In the genomic region with DNA sequence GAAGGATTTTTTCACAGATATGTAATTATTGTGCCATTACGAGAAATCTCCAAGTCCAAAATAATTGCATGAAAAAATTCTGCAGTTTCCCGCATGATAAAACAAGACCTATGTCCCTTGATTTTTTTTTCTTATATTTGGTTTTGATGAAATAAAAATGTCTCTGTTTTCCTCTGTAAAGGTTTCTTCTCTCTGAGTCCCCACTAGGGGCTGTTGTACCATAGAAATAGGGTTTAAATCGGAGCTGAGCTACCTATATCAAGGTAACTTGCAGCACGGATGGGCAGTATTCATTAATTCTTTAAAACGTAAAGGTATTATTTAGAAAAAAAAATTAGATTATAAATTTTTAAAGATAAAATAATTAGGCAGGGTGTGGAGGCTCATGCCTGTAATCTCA, we compare ENCODE assay signal across 1 cellular context.
TF ChIP-seq lines count a peak whose summit lies in the region.

No MANE protein-coding gene starts in this region.

TF ChIP-seq in SK-N-SH treated with all-trans-retinoic acid at 6 μM for 48 hours, 23 proteins besides CTCF, POLR2A, EP300 and RAD21 (continued from another document):
- TF ChIP-seq, protein P1, sequence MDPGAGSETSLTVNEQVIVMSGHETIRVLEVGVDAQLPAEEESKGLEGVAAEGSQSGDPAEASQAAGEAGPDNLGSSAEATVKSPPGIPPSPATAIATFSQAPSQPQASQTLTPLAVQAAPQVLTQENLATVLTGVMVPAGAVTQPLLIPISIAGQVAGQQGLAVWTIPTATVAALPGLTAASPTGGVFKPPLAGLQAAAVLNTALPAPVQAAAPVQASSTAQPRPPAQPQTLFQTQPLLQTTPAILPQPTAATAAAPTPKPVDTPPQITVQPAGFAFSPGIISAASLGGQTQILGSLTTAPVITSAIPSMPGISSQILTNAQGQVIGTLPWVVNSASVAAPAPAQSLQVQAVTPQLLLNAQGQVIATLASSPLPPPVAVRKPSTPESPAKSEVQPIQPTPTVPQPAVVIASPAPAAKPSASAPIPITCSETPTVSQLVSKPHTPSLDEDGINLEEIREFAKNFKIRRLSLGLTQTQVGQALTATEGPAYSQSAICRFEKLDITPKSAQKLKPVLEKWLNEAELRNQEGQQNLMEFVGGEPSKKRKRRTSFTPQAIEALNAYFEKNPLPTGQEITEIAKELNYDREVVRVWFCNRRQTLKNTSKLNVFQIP (CRISPR knock-in tag; IDR thresholded peaks at IDR 0.05; ENCODE audit: borderline replicate concordance, low read depth) = no peak
- TF ChIP-seq ZNF70 (CRISPR knock-in tag; IDR thresholded peaks at IDR 0.05) = no peak
- TF ChIP-seq CSDC2 (CRISPR knock-in tag; IDR thresholded peaks at IDR 0.05) = no peak
- TF ChIP-seq ZNF8 (CRISPR knock-in tag; IDR thresholded peaks at IDR 0.05) = no peak
- TF ChIP-seq, protein P2, sequence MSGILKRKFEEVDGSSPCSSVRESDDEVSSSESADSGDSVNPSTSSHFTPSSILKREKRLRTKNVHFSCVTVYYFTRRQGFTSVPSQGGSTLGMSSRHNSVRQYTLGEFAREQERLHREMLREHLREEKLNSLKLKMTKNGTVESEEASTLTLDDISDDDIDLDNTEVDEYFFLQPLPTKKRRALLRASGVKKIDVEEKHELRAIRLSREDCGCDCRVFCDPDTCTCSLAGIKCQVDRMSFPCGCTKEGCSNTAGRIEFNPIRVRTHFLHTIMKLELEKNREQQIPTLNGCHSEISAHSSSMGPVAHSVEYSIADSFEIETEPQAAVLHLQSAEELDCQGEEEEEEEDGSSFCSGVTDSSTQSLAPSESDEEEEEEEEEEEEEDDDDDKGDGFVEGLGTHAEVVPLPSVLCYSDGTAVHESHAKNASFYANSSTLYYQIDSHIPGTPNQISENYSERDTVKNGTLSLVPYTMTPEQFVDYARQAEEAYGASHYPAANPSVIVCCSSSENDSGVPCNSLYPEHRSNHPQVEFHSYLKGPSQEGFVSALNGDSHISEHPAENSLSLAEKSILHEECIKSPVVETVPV (CRISPR knock-in tag; IDR thresholded peaks at IDR 0.05) = no peak
- TF ChIP-seq TOX (CRISPR knock-in tag; IDR thresholded peaks at IDR 0.05; ENCODE audit: borderline replicate concordance) = no peak
- no peak for TF ChIP-seq PPARA (CRISPR knock-in tag; IDR thresholded peaks at IDR 0.05; ENCODE audit: borderline replicate concordance)
- TF ChIP-seq, protein P3, sequence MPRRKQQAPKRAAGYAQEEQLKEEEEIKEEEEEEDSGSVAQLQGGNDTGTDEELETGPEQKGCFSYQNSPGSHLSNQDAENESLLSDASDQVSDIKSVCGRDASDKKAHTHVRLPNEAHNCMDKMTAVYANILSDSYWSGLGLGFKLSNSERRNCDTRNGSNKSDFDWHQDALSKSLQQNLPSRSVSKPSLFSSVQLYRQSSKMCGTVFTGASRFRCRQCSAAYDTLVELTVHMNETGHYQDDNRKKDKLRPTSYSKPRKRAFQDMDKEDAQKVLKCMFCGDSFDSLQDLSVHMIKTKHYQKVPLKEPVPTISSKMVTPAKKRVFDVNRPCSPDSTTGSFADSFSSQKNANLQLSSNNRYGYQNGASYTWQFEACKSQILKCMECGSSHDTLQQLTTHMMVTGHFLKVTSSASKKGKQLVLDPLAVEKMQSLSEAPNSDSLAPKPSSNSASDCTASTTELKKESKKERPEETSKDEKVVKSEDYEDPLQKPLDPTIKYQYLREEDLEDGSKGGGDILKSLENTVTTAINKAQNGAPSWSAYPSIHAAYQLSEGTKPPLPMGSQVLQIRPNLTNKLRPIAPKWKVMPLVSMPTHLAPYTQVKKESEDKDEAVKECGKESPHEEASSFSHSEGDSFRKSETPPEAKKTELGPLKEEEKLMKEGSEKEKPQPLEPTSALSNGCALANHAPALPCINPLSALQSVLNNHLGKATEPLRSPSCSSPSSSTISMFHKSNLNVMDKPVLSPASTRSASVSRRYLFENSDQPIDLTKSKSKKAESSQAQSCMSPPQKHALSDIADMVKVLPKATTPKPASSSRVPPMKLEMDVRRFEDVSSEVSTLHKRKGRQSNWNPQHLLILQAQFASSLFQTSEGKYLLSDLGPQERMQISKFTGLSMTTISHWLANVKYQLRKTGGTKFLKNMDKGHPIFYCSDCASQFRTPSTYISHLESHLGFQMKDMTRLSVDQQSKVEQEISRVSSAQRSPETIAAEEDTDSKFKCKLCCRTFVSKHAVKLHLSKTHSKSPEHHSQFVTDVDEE (CRISPR knock-in tag; IDR thresholded peaks at IDR 0.05) = no peak
TF ChIP-seq in SK-N-SH treated with all-trans-retinoic acid at 6 μM for 48 hours: peak in this region for 0.
